Comparison of ENCODE assay signal across 12 cellular contexts in the genomic region with DNA sequence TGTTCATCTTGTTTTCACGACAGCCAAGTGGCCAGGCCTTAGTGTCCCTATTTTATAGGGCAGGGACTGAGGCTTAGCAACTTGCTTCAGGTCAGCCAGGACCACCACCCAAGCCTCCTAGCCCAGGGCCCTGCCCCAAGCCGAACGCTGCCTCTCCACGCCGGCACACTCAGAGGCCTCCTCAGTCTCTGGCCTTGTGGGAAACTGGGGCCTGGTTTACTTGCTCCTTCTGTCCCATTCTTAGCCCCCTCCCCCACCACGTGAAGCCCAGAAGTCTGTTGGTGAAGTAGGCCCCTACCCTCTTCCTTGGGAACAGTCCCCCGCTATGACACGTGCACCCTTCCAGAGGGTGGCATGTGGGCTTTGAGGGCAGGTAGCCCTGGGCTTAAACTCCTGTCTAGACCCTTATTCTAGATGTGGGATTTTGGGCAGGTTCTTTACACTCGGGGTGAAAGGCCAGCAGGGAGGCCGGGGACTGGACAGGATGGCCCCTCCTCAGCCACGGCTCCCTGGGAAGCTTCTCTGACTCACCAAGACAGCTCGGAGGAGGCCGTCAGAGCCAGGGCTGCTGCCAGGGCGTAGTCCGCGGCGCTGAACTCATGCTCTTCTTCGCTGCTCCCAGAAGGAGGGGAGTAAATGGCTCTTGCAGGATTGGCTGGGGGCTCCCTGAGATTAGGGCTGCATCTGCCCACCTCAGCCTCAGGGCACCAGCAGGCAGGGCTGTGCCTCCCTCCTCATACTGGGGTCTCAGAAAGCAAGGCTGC. TPM values are rescaled to one million over a fixed set of nuclear protein-coding genes. Genes with fewer than 3 reads are reported as not detected.
DNase-seq lines count a peak whose midpoint lies in the region; ATAC-seq, FAIRE-seq and TF ChIP-seq lines count a peak whose summit lies in the region.
"Had no signal": no experiment of that assay in that cellular context is flagged by ENCODE, and none has a peak within 500 bp of the region (broad histone marks: within the 10 kb centered on the region; RNA-seq: fewer than 3 reads in every experiment).

No MANE protein-coding gene starts in this region.

- no peak for DNase-seq in HepG2 (ENCODE audit: low spot score)
- DNase-seq in right lobe of liver, result no peak
- peak; percentile 70 to 74 for DNase-seq in cardiac fibroblast (ENCODE audit: low read depth in 2 of 2)
- peak; percentile 36 for DNase-seq in lower lobe of right lung
- no peak for DNase-seq in NCI-H2081 treated with DMSO at 0.1 percent for 48 hours (lab: John Stamatoyannopoulos, UW)
- DNase-seq in DMS 273 (lab: John Stamatoyannopoulos, UW; ENCODE audit: unreplicated experiment), result no peak
- DNase-seq in NCI-H2029 treated with DMSO at 0.1 percent for 48 hours (lab: John Stamatoyannopoulos, UW), result no peak
- DNase-seq: activated CD4-positive, alpha-beta T cell treated with anti-CD3 and anti-CD28 coated beads, Interleukin-2, amount 50 U/mL, for 48 hours; stimulated activated CD4-positive, alpha-beta T cell treated with anti-CD3 and anti-CD28 coated beads, Interleukin-12 subunit alpha, Interleukin-12 subunit beta, amount 100 ng/mL, for 4 hours had no signal

- intact Hi-C loops in HepG2 (cut with micrococcal nuclease; ENCODE audit: unreplicated experiment), result no loop called here
- intact Hi-C loops in right lobe of liver (cut with DNase I), result no loop called here
- intact Hi-C loops in lower lobe of right lung (cut with DNase I), result no loop called here

- peak overlapping the region; percentile 96 for H3K4me2 ChIP-seq in HepG2 (ENCODE audit: low read depth, low read length)

- H3K4me1 ChIP-seq in HepG2 (ENCODE audit: insufficient read depth, low read length), result peaks cover 83% of the 10 kb centered on the region
- H3K4me1 ChIP-seq in right lobe of liver, result no peaks in the 10 kb centered on the region
- H3K4me1 ChIP-seq in lower lobe of right lung, result peaks cover 6% of the 10 kb centered on the region

- no peak for TF ChIP-seq CTCF in HepG2 (CRISPR knock-in tag; IDR thresholded peaks at IDR 0.05)
- TF ChIP-seq CTCF in right lobe of liver (IDR thresholded peaks at IDR 0.05), result no peak
- TF ChIP-seq CTCF in cardiac fibroblast (IDR thresholded peaks at IDR 0.05; ENCODE audit: low read depth, low read length), result no peak
- TF ChIP-seq CTCF in lower lobe of right lung (IDR thresholded peaks at IDR 0.05), result no peak

- no peaks in the 10 kb centered on the region for H4K20me1 ChIP-seq in HepG2 (ENCODE audit: insufficient read depth, low read length)

- H3K27ac ChIP-seq in HepG2 (ENCODE audit: extremely low read length, insufficient read depth, low read length), result peak overlapping the region; percentile 70
- no peak overlapping the region for H3K27ac ChIP-seq in right lobe of liver
- no peak overlapping the region for H3K27ac ChIP-seq in lower lobe of right lung
- H3K27ac ChIP-seq: SK-N-MC had no signal

- no peak for TF ChIP-seq EP300 in HepG2 (IDR thresholded peaks at IDR 0.05; ENCODE audit: low read depth in 2 of 2, low read length in 2 of 2)
- TF ChIP-seq EP300 in HepG2 (CRISPR knock-in tag; IDR thresholded peaks at IDR 0.05; ENCODE audit: borderline replicate concordance), result no peak

- POLR2A ChIA-PET in HepG2 (lab: Yijun Ruan, JAX), result interaction anchor here (1.2 to 3.6 kb wide), 4 partner anchors 11 to 86 kb away, joined by 4 to 44 read pairs (median 8); a partner anchor contains a TSS

- H3K36me3 ChIP-seq in HepG2 (replicated peaks in 1 of 2; ENCODE audit: control insufficient read depth in 1 of 2, insufficient read depth in 2 of 2, low read length in 2 of 2) (no peaks in the 10 kb centered on the region; a peak in 1 of 5 replicates), right lobe of liver (no peaks in the 10 kb centered on the region), lower lobe of right lung (no peaks in the 10 kb centered on the region)

- peak overlapping the region; percentile 47 for H2AFZ ChIP-seq in HepG2 (ENCODE audit: low read length)

- no peak for FAIRE-seq in HepG2 (lab: Jason Lieb, UNC)

- H3K9ac ChIP-seq in HepG2 (ENCODE audit: insufficient read depth, low read depth, low read length), result peak overlapping the region; percentile 73

- 3% methylated on average over 7 of the region's 18 CpGs for WGBS in HepG2 (ENCODE audit: low lambda C conversion rate)
- 75% methylated on average over 4 of the region's 18 CpGs for WGBS in right lobe of liver (ENCODE audit: insufficient coverage, low coverage, low lambda C conversion rate, missing lambda C conversion rate)

- CTCF ChIA-PET in HepG2 (lab: Yijun Ruan, JAX; ENCODE audit: low intra/inter-chr PET ratio, low total read pairs), result no interaction called here

- in situ Hi-C loops in HepG2 (cut with HindIII; ENCODE audit: extremely low pct_ligation_motif_present, low pct_unique_long_range_greater_than_20kb), result loop anchor here (5.0 kb wide), 1 partner anchor 35 kb away; no protein-coding TSS in a partner anchor

- H3K9me3 ChIP-seq in HepG2 (ENCODE audit: low read length), result no peaks in the 10 kb centered on the region
- H3K9me3 ChIP-seq in right lobe of liver, result no peaks in the 10 kb centered on the region
- no peaks in the 10 kb centered on the region for H3K9me3 ChIP-seq in lower lobe of right lung

- H3K79me2 ChIP-seq in HepG2 (ENCODE audit: insufficient read depth, low read length), result peaks cover 6% of the 10 kb centered on the region

- H3K27me3 ChIP-seq in HepG2 (ENCODE audit: control insufficient read depth in 1 of 2, insufficient read depth in 2 of 2, low read length in 2 of 2) (no peaks in the 10 kb centered on the region; a peak in 1 of 5 replicates), right lobe of liver (no peaks in the 10 kb centered on the region), lower lobe of right lung (ENCODE audit: low read depth) (no peaks in the 10 kb centered on the region)

- no peak; a peak in 1 of 4 replicates for TF ChIP-seq POLR2A in HepG2 (IDR thresholded peaks at IDR 0.05; ENCODE audit: insufficient read depth in 1 of 2, low read depth in 2 of 2, low read length in 2 of 2)
- TF ChIP-seq POLR2A in right lobe of liver (IDR thresholded peaks at IDR 0.05), result no peak

- H3K4me3 ChIP-seq in HepG2 (replicated peaks in 1 of 3; ENCODE audit: insufficient read depth in 1 of 3, low read depth in 2 of 3, low read length in 3 of 3) (peak overlapping the region; percentile 62 to 82 (median 63)), right lobe of liver (no peak overlapping the region), cardiac fibroblast (replicated peaks in 1 of 2; ENCODE audit: low read depth in 2 of 2, low read length in 2 of 2) (no peak overlapping the region), lower lobe of right lung (no peak overlapping the region)
- H3K4me3 ChIP-seq: SK-N-MC had no signal

- TF ChIP-seq RAD21 in HepG2 (CRISPR knock-in tag; IDR thresholded peaks at IDR 0.05), result no peak

- TSS peak; percentile 49 for BruUV-seq in HepG2 (replicated peaks; lab: Mats Ljungman, UMichigan)

- ATAC-seq in HepG2, result peak; percentile 32
- no peak for ATAC-seq in right lobe of liver
- ATAC-seq in lower lobe of right lung, result no peak
- ATAC-seq in HG03520 (IDR thresholded peaks at IDR 0.05; ENCODE audit: unreplicated experiment), result no peak
- ATAC-seq: stimulated activated memory B cell treated with anti-CD40 and anti-IgM and Interleukin-4, amounts not matched to agents 10 μg/mL and 1 μg/mL and 100 μg/mL, for 72 hours had no signal

RNA-seq across cellular contexts. Expression of a gene that starts 4.3 kb away (rescaled TPM):
- total RNA-seq in HepG2 (2016; rRNA removed; fragmentation: Illumina TruSeq; extraction: Trizol) (15.3 and 16.5 TPM in 2 replicates), right lobe of liver (under 1 TPM; 0.04 to 0.37 (median 0.13) TPM), lower lobe of right lung (0.15 TPM)
- 4.1 and 5.6 TPM in 2 replicates for total RNA-seq in HepG2 (2016; cell fraction: cytosol; rRNA removed; fragmentation: Illumina TruSeq; extraction: Trizol; ENCODE audit: low read depth)
- total RNA-seq in HepG2 (2016; cell fraction: insoluble cytoplasmic fraction; rRNA removed; fragmentation: Illumina TruSeq; extraction: Trizol), result 13.4 and 15.6 TPM in 2 replicates
- total RNA-seq in HepG2 (2016; cell fraction: membrane; rRNA removed; fragmentation: Illumina TruSeq; extraction: Trizol), result 13.7 and 13.8 TPM in 2 replicates
- 8.9 and 12.1 TPM in 2 replicates for total RNA-seq in HepG2 (2016; cell fraction: nucleus; rRNA removed; fragmentation: Illumina TruSeq; extraction: Trizol)
- polyA plus RNA-seq in HepG2 (2011; rRNA removed), result 5.8 and 7.9 TPM in 2 replicates
- polyA plus RNA-seq in HepG2 (2011; cell fraction: cytosol; rRNA removed), result 5.4 and 6.0 TPM in 2 replicates
- polyA plus RNA-seq in HepG2 (2011; cell fraction: nucleus; rRNA removed), result 11.3 and 13.5 TPM in 2 replicates
- 16.0 TPM in 2 replicates for polyA plus RNA-seq in HepG2 (2012)
- 2.4 TPM in 2 replicates for polyA plus RNA-seq in HepG2 (2016; cell fraction: cytosol; fragmentation: Illumina TruSeq; extraction: Trizol; ENCODE audit: low read depth)
- 13.0 and 14.7 TPM in 2 replicates for polyA plus RNA-seq in HepG2 (2016; cell fraction: insoluble cytoplasmic fraction; fragmentation: Illumina TruSeq; extraction: Trizol; ENCODE audit: low read depth)
- 8.0 and 8.5 TPM in 2 replicates for polyA plus RNA-seq in HepG2 (2016; cell fraction: membrane; fragmentation: Illumina TruSeq; extraction: Trizol; ENCODE audit: low read depth)
- 19.4 and 21.7 TPM in 2 replicates for polyA plus RNA-seq in HepG2 (2016; cell fraction: nucleus; fragmentation: Illumina TruSeq; extraction: Trizol; ENCODE audit: insufficient read depth, low read depth)
- polyA minus RNA-seq in HepG2 (2011; rRNA and poly(A)+ RNA removed; ENCODE audit: low replicate concordance), result 0.14 and 8.4 TPM in 2 replicates
- 3.6 and 4.5 TPM in 2 replicates for polyA minus RNA-seq in HepG2 (2011; cell fraction: cytosol; rRNA and poly(A)+ RNA removed)
- 10.2 and 12.6 TPM in 2 replicates for polyA minus RNA-seq in HepG2 (2011; cell fraction: nucleus; rRNA and poly(A)+ RNA removed)

RNA-seq across cellular contexts. Expression of a gene that starts 35.3 kb away (rescaled TPM):
- total RNA-seq in HepG2 (2016; rRNA removed; fragmentation: Illumina TruSeq; extraction: Trizol) (2.1 and 4.4 TPM in 2 replicates), right lobe of liver (1 to 10 TPM; 1.8 to 4.5 (median 2.8) TPM), lower lobe of right lung (0.83 TPM)
- 0.91 and 1.6 TPM in 2 replicates for total RNA-seq in HepG2 (2016; cell fraction: cytosol; rRNA removed; fragmentation: Illumina TruSeq; extraction: Trizol; ENCODE audit: low read depth)
- 1.5 and 4.4 TPM in 2 replicates for total RNA-seq in HepG2 (2016; cell fraction: insoluble cytoplasmic fraction; rRNA removed; fragmentation: Illumina TruSeq; extraction: Trizol)
- total RNA-seq in HepG2 (2016; cell fraction: membrane; rRNA removed; fragmentation: Illumina TruSeq; extraction: Trizol), result 3.0 and 3.1 TPM in 2 replicates
- 4.5 and 6.1 TPM in 2 replicates for total RNA-seq in HepG2 (2016; cell fraction: nucleus; rRNA removed; fragmentation: Illumina TruSeq; extraction: Trizol)
- 10.2 and 13.3 TPM in 2 replicates for polyA plus RNA-seq in HepG2 (2011; rRNA removed)
- 5.9 and 6.0 TPM in 2 replicates for polyA plus RNA-seq in HepG2 (2011; cell fraction: cytosol; rRNA removed)
- polyA plus RNA-seq in HepG2 (2011; cell fraction: nucleus; rRNA removed), result 13.5 and 13.6 TPM in 2 replicates
- 11.8 and 14.1 TPM in 2 replicates for polyA plus RNA-seq in HepG2 (2012)
- 1.7 and 2.0 TPM in 2 replicates for polyA plus RNA-seq in HepG2 (2016; cell fraction: cytosol; fragmentation: Illumina TruSeq; extraction: Trizol; ENCODE audit: low read depth)
- 2.8 and 3.9 TPM in 2 replicates for polyA plus RNA-seq in HepG2 (2016; cell fraction: insoluble cytoplasmic fraction; fragmentation: Illumina TruSeq; extraction: Trizol; ENCODE audit: low read depth)
- 2.4 and 3.0 TPM in 2 replicates for polyA plus RNA-seq in HepG2 (2016; cell fraction: membrane; fragmentation: Illumina TruSeq; extraction: Trizol; ENCODE audit: low read depth)
- polyA plus RNA-seq in HepG2 (2016; cell fraction: nucleus; fragmentation: Illumina TruSeq; extraction: Trizol; ENCODE audit: insufficient read depth, low read depth), result 13.6 and 13.9 TPM in 2 replicates
- 2.7 and 12.2 TPM in 2 replicates for polyA minus RNA-seq in HepG2 (2011; rRNA and poly(A)+ RNA removed; ENCODE audit: low replicate concordance)
- polyA minus RNA-seq in HepG2 (2011; cell fraction: cytosol; rRNA and poly(A)+ RNA removed), result 4.0 and 5.3 TPM in 2 replicates
- polyA minus RNA-seq in HepG2 (2011; cell fraction: nucleus; rRNA and poly(A)+ RNA removed), result 4.2 and 4.5 TPM in 2 replicates

Comparison
In these comparisons a context has a peak if more than half of its experiments do, and no peak if none do; other contexts are left out.
1. H3K4me3 ChIP-seq: peak in HepG2 (3 of 3); none in right lobe of liver (0 of 3), cardiac fibroblast (0 of 2) and lower lobe of right lung (single experiment).
2. DNase-seq: peak in cardiac fibroblast (2 of 2) and lower lobe of right lung (single experiment); none in HepG2 (single experiment), right lobe of liver (0 of 3), NCI-H2081 treated with DMSO at 0.1 percent for 48 hours (single experiment), DMS 273 (single experiment) and NCI-H2029 treated with DMSO at 0.1 percent for 48 hours (single experiment).